Comparison of ENCODE assay signal across 8 cellular contexts in the genomic region with DNA sequence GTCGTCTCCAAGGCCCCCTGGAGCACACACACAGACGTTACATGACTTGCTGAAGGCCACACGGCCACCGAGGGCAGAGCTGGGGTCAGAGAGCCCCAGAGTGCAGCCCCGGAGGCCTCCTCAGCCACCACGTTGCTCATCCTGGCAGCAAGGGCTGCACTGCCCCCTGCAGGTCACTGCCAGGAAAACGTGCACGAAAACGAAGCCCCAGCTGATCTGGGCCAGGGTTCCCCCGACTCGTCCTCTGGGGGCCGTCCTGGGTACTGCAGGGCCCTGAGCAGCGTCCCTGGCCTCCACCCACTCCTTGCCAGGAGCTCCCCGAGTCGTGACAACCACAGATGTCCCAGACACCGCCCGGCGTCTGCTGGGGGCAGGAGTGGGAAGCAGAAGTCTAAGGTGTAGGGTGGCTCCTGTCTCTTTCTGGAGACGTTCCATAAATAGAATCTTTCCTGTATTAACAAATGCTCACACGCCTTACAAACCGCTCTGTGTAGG. TPM values are rescaled to one million over a fixed set of nuclear protein-coding genes. Genes with fewer than 3 reads are reported as not detected.
DNase-seq lines count a peak whose midpoint lies in the region; ATAC-seq, FAIRE-seq and TF ChIP-seq lines count a peak whose summit lies in the region.

No MANE protein-coding gene starts in this region.

- intact Hi-C loops in K562 (cut with micrococcal nuclease), result no loop called here

- peaks cover 30% of the 10 kb centered on the region for H3K36me3 Mint-ChIP-seq in GM23338 (ENCODE audit: low read depth)

- H3K27ac Mint-ChIP-seq in GM23338, result no peak overlapping the region

- H3K9me1 ChIP-seq in K562 (ENCODE audit: control insufficient read depth, insufficient read depth, low read length), result peaks cover 4% of the 10 kb centered on the region

- TF ChIP-seq POLR2A in K562 (conservative IDR thresholded peaks at IDR 0.05), result no peak

- H2AFZ ChIP-seq in GM23338 (no peak overlapping the region), K562 (ENCODE audit: low read depth, low read length) (0 out of 2 replicates have a peak overlapping the region, but pooled peaks have one; percentile 4)

- 29% methylated on average over 20 of the region's 21 CpGs for WGBS in K562 (ENCODE audit: insufficient coverage, low coverage, missing lambda C conversion rate)

- in situ Hi-C loops in K562 (cut with MboI), result no loop called here

- TF ChIP-seq CTCF in C4-2B (conservative IDR thresholded peaks at IDR 0.05) (peak; percentile 96), GM23338 (conservative IDR thresholded peaks at IDR 0.05; ENCODE audit: low read depth in 2 of 2) (peak; percentile 93 to 98), K562 (IDR thresholded peaks at IDR 0.05 in 2 of 3, conservative IDR thresholded peaks at IDR 0.05 in 1 of 3; ENCODE audit: insufficient read depth in 2 of 3, low read depth in 1 of 3, low read length in 3 of 3) (peak; percentile 99 to 100 (median 99))

- BruUV-seq in K562 (replicated peaks; lab: Mats Ljungman, UMichigan), result no TSS peak

- 0 out of 2 replicates have a peak, but pooled peaks have one; percentile 4 for TF ChIP-seq EP300 in K562 (IDR thresholded peaks at IDR 0.05; ENCODE audit: low read length)

- peaks cover 11% of the 10 kb centered on the region; the same call in 1 of the 2 replicates for H3K4me1 ChIP-seq in GM23338 (ENCODE audit: insufficient read depth)
- peaks cover 16 to 78% of the 10 kb centered on the region in 2 experiments; a peak in 4 of 5 replicates for H3K4me1 ChIP-seq in K562 (replicated peaks in 1 of 2; ENCODE audit: control insufficient read depth in 2 of 2, insufficient read depth in 2 of 2, low read length in 2 of 2)
- H3K4me1 ChIP-seq in iPS-15b (ENCODE audit: control insufficient read depth, insufficient read depth, low read length), result peaks cover 5% of the 10 kb centered on the region

- peak overlapping the region; percentile 2 to 81; a peak in 3 of 4 replicates for H3K9ac ChIP-seq in K562 (ENCODE audit: insufficient read depth in 1 of 2, low read depth in 2 of 2, low read length in 2 of 2)
- no peak overlapping the region for H3K9ac ChIP-seq in iPS-15b (ENCODE audit: low read depth, low read length)

- H4K20me1 ChIP-seq in GM23338 (replicated peaks; ENCODE audit: insufficient read depth), result no peaks in the 10 kb centered on the region
- H4K20me1 ChIP-seq in K562 (replicated peaks; ENCODE audit: control insufficient read depth, insufficient read depth, low read length), result no peaks in the 10 kb centered on the region

- peak; percentile 47 for ATAC-seq in GM23338
- ATAC-seq in K562, result peak; percentile 70
- ATAC-seq in GM19035 (IDR thresholded peaks at IDR 0.05; ENCODE audit: unreplicated experiment), result no peak

- H3F3A ChIP-seq in GM23338 (replicated peaks; ENCODE audit: low read depth), result peaks cover 21% of the 10 kb centered on the region; the same call in 1 of the 2 replicates

- POLR2A ChIA-PET in K562 (lab: Yijun Ruan, JAX), result interaction anchor here (0.6 to 2.0 kb wide), 10 partner anchors 10 to 352 kb away, joined by 3 to 8 read pairs (median 4); no protein-coding TSS in a partner anchor

- peaks cover 32% of the 10 kb centered on the region for H3K27me3 Mint-ChIP-seq in GM23338 (ENCODE audit: insufficient read depth, low read depth, poor library complexity)

- H3K4me3 ChIP-seq in GM23338 (peak overlapping the region; percentile 26; the same call in 1 of the 2 replicates), K562 (no peak overlapping the region), iPS-15b (ENCODE audit: low read depth, low read length) (peak overlapping the region; percentile 39), skeletal muscle cell (ENCODE audit: low read depth, low read length) (no peak overlapping the region)

- H3K36me3 ChIP-seq in GM23338 (ENCODE audit: insufficient read depth) (no peaks in the 10 kb centered on the region; the same call in 1 of the 2 replicates), K562 (ENCODE audit: control insufficient read depth, insufficient read depth, low read length) (peaks cover 24% of the 10 kb centered on the region; the same call in 2 of the 3 replicates), iPS-15b (ENCODE audit: control insufficient read depth, insufficient read depth, low read length) (peaks cover 3% of the 10 kb centered on the region)

- FAIRE-seq in K562 (lab: Jason Lieb, UNC), result peak; percentile 85

- DNase-seq in GM23338 (ENCODE audit: low spot score), result peak; percentile 94
- peak; percentile 58 for DNase-seq in NCI-H2081 treated with DMSO at 0.1 percent for 48 hours (lab: John Stamatoyannopoulos, UW)
- peak; percentile 93 for DNase-seq in UCSD-AML1 (lab: John Stamatoyannopoulos, UW; ENCODE audit: unreplicated experiment)
- DNase-seq in K562 (ENCODE audit: extremely low read depth in 1 of 4, low spot score in 3 of 4), result peak; percentile 69 to 92 (median 76)
- peak; percentile 56 for DNase-seq in skeletal muscle cell (ENCODE audit: low read depth)

- H3K9me2 ChIP-seq in GM23338 (ENCODE audit: insufficient read depth), result no peaks in the 10 kb centered on the region

- H3K9me3 ChIP-seq in K562 (replicated peaks; ENCODE audit: control insufficient read depth, insufficient read depth, low read depth, low read length), result peaks cover 4% of the 10 kb centered on the region; the same call in 1 of the 2 replicates
- H3K9me3 ChIP-seq in iPS-15b (ENCODE audit: control insufficient read depth, insufficient read depth, low read length), result no peaks in the 10 kb centered on the region

- H3K27me3 ChIP-seq in GM23338 (ENCODE audit: insufficient read depth) (no peaks in the 10 kb centered on the region), K562 (ENCODE audit: control insufficient read depth in 2 of 2, insufficient read depth in 2 of 2, low read length in 2 of 2) (no peaks in the 10 kb centered on the region; a peak in 1 of 5 replicates), iPS-15b (ENCODE audit: control insufficient read depth, insufficient read depth, low read length) (peaks cover 16% of the 10 kb centered on the region)

- H3K4me2 ChIP-seq in GM23338 (peak overlapping the region; percentile 71), K562 (ENCODE audit: insufficient read depth, low read length) (peak overlapping the region; percentile 6; the same call in 1 of the 2 replicates)

- TF ChIP-seq RAD21 in K562 (CRISPR knock-in tag; conservative IDR thresholded peaks at IDR 0.05 in 1 of 2, IDR thresholded peaks at IDR 0.05 in 1 of 2), result peak; percentile 63 to 84

- H3K9me3 Mint-ChIP-seq in GM23338, result peaks cover 9% of the 10 kb centered on the region

- no peak overlapping the region for H3K27ac ChIP-seq in C4-2B
- no peak overlapping the region for H3K27ac ChIP-seq in GM23338 (ENCODE audit: low read depth)
- H3K27ac ChIP-seq in K562 (ENCODE audit: extremely low read depth, low read depth, low read length), result peak overlapping the region; percentile 4; the same call in 2 of the 3 replicates

- CTCF ChIA-PET in K562 (lab: Yijun Ruan, JAX; ENCODE audit: low intra/inter-chr PET ratio), result no interaction called here

- H3K4me3 Mint-ChIP-seq in GM23338, result peak overlapping the region; percentile 63

- peaks cover 18% of the 10 kb centered on the region for H3K4me1 Mint-ChIP-seq in GM23338

- H3K79me2 ChIP-seq in GM23338 (replicated peaks; ENCODE audit: insufficient read depth) (no peaks in the 10 kb centered on the region), K562 (ENCODE audit: control insufficient read depth, insufficient read depth, low read length) (peaks cover 16% of the 10 kb centered on the region; the same call in 2 of the 3 replicates)

RNA-seq across cellular contexts. Expression of a gene that starts 3.4 kb away (rescaled TPM):
- 29.0 and 38.4 TPM in 2 replicates for total RNA-seq in GM23338 (2014; rRNA removed; shearing (Covaris generic))
- polyA plus RNA-seq in GM23338 (2016; fragmentation: Nextera tagmentation; extraction: Ambion mirVana) (11.9 and 14.9 TPM in 2 replicates), K562 (2011; rRNA removed) (0.93 and 1.2 TPM in 2 replicates), K562 (2014; fragmentation: Illumina TruSeq; extraction: Trizol) (0.30 and 0.33 TPM in 2 replicates), K562 (2014; fragmentation: Nextera tagmentation; extraction: Ambion mirVana) (not detected), K562 (2014; rRNA removed) (12.2 and 15.0 TPM in 2 replicates)
- total RNA-seq in K562 (2011; cell fraction: chromatin; rRNA removed; ENCODE audit: low replicate concordance), result 7.0 and 14.9 TPM in 2 replicates
- total RNA-seq in K562 (2011; cell fraction: nucleolus; rRNA removed), result 10.1 and 11.5 TPM in 2 replicates
- 5.3 and 6.3 TPM in 2 replicates for total RNA-seq in K562 (2011; cell fraction: nucleoplasm; rRNA removed)
- total RNA-seq in K562 (2014; rRNA removed) (22.6 and 31.6 TPM in 2 replicates), K562 (2014; rRNA removed; fragmentation: Illumina TruSeq; extraction: Trizol) (0.32 and 0.47 TPM in 2 replicates), K562 (2015; rRNA removed; fragmentation: Illumina TruSeq; extraction: Trizol) (1.2 and 2.3 TPM in 2 replicates), K562 (2021) (13.0 and 15.5 TPM in 2 replicates)
- polyA plus RNA-seq in K562 (2011; cell fraction: cytosol; rRNA removed), result 1.9 and 24.8 TPM in 2 replicates
- polyA plus RNA-seq in K562 (2011; cell fraction: nucleus; rRNA removed), result 1.8 and 3.9 TPM in 2 replicates
- 5.5 and 10.3 TPM in 2 replicates for polyA plus RNA-seq in K562 (2012)
- 0.74 and 0.78 TPM in 2 replicates for polyA minus RNA-seq in K562 (2011; rRNA and poly(A)+ RNA removed)
- 1.6 and 5.0 TPM in 2 replicates for polyA minus RNA-seq in K562 (2011; cell fraction: cytosol; rRNA and poly(A)+ RNA removed)
- 3.2 and 3.8 TPM in 2 replicates for polyA minus RNA-seq in K562 (2011; cell fraction: nucleus; rRNA and poly(A)+ RNA removed)

RNA-seq across cellular contexts. Expression of a gene that starts 14.4 kb away (rescaled TPM):
- 1.0 and 2.5 TPM in 2 replicates for total RNA-seq in GM23338 (2014; rRNA removed; shearing (Covaris generic))
- 2.1 and 3.3 TPM in 2 replicates for polyA plus RNA-seq in GM23338 (2016; fragmentation: Nextera tagmentation; extraction: Ambion mirVana)
- total RNA-seq in K562 (2011; cell fraction: chromatin; rRNA removed; ENCODE audit: low replicate concordance), result not detected in 2 replicates
- 0.79 and 1.0 TPM in 2 replicates for total RNA-seq in K562 (2011; cell fraction: nucleolus; rRNA removed)
- total RNA-seq in K562 (2011; cell fraction: nucleoplasm; rRNA removed), result not detected in 2 replicates
- 0.09 and 0.20 TPM in 2 replicates for total RNA-seq in K562 (2014; rRNA removed)
- not detected in 2 replicates for total RNA-seq in K562 (2014; rRNA removed; fragmentation: Illumina TruSeq; extraction: Trizol)
- total RNA-seq in K562 (2015; rRNA removed; fragmentation: Illumina TruSeq; extraction: Trizol), result not detected in 2 replicates
- 0.09 TPM in 1 of 2 replicates, not detected in the other for total RNA-seq in K562 (2021)
- polyA plus RNA-seq in K562 (2011; rRNA removed), result 0.05 TPM in 1 of 2 replicates, not detected in the other
- 0.12 TPM in 1 of 2 replicates, not detected in the other for polyA plus RNA-seq in K562 (2011; cell fraction: cytosol; rRNA removed)
- polyA plus RNA-seq in K562 (2011; cell fraction: nucleus; rRNA removed), result 0.18 and 0.40 TPM in 2 replicates
- polyA plus RNA-seq in K562 (2012), result 0.27 and 0.82 TPM in 2 replicates
- not detected in 2 replicates for polyA plus RNA-seq in K562 (2014; fragmentation: Illumina TruSeq; extraction: Trizol)
- polyA plus RNA-seq in K562 (2014; fragmentation: Nextera tagmentation; extraction: Ambion mirVana), result not detected
- polyA plus RNA-seq in K562 (2014; rRNA removed), result 0.12 and 0.36 TPM in 2 replicates
- polyA minus RNA-seq in K562 (2011; rRNA and poly(A)+ RNA removed), result not detected in 2 replicates
- polyA minus RNA-seq in K562 (2011; cell fraction: cytosol; rRNA and poly(A)+ RNA removed), result not detected in 2 replicates
- polyA minus RNA-seq in K562 (2011; cell fraction: nucleus; rRNA and poly(A)+ RNA removed), result 0.22 TPM in 1 of 2 replicates, not detected in the other

RNA-seq across cellular contexts. Expression of a gene that starts 20.9 kb away (rescaled TPM):
- 146 and 148 TPM in 2 replicates for total RNA-seq in GM23338 (2014; rRNA removed; shearing (Covaris generic))
- polyA plus RNA-seq in GM23338 (2016; fragmentation: Nextera tagmentation; extraction: Ambion mirVana) (114 and 118 TPM in 2 replicates), K562 (2011; rRNA removed) (82.7 and 103 TPM in 2 replicates), K562 (2014; fragmentation: Illumina TruSeq; extraction: Trizol) (55.7 and 88.4 TPM in 2 replicates), K562 (2014; fragmentation: Nextera tagmentation; extraction: Ambion mirVana) (1 to 10 TPM in 1 of 2 experiments, under 1 TPM in 1; 0.80 to 1.0 TPM), K562 (2014; rRNA removed) (125 and 142 TPM in 2 replicates)
- 34.1 and 85.3 TPM in 2 replicates for total RNA-seq in K562 (2011; cell fraction: chromatin; rRNA removed; ENCODE audit: low replicate concordance)
- total RNA-seq in K562 (2011; cell fraction: nucleolus; rRNA removed), result 68.2 and 70.5 TPM in 2 replicates
- total RNA-seq in K562 (2011; cell fraction: nucleoplasm; rRNA removed), result 40.9 and 50.4 TPM in 2 replicates
- total RNA-seq in K562 (2014; rRNA removed) (203 and 207 TPM in 2 replicates), K562 (2014; rRNA removed; fragmentation: Illumina TruSeq; extraction: Trizol) (33.0 and 36.2 TPM in 2 replicates), K562 (2015; rRNA removed; fragmentation: Illumina TruSeq; extraction: Trizol) (65.5 and 75.7 TPM in 2 replicates), K562 (2021) (125 and 130 TPM in 2 replicates)
- polyA plus RNA-seq in K562 (2011; cell fraction: cytosol; rRNA removed), result 89.6 and 173 TPM in 2 replicates
- 83.8 and 124 TPM in 2 replicates for polyA plus RNA-seq in K562 (2011; cell fraction: nucleus; rRNA removed)
- 72.7 and 83.2 TPM in 2 replicates for polyA plus RNA-seq in K562 (2012)
- polyA minus RNA-seq in K562 (2011; rRNA and poly(A)+ RNA removed), result 16.2 and 28.5 TPM in 2 replicates
- 36.4 and 44.9 TPM in 2 replicates for polyA minus RNA-seq in K562 (2011; cell fraction: cytosol; rRNA and poly(A)+ RNA removed)
- 18.4 and 20.5 TPM in 2 replicates for polyA minus RNA-seq in K562 (2011; cell fraction: nucleus; rRNA and poly(A)+ RNA removed)

RNA-seq across cellular contexts. Expression of a gene that starts 33.2 kb away (rescaled TPM):
- total RNA-seq in GM23338 (2014; rRNA removed; shearing (Covaris generic)), result not detected in 2 replicates
- polyA plus RNA-seq in GM23338 (2016; fragmentation: Nextera tagmentation; extraction: Ambion mirVana) (0.29 TPM in 1 of 2 replicates, not detected in the other), K562 (2011; rRNA removed) (0.70 and 0.97 TPM in 2 replicates), K562 (2014; fragmentation: Illumina TruSeq; extraction: Trizol) (0.61 TPM in 1 of 2 replicates, not detected in the other), K562 (2014; fragmentation: Nextera tagmentation; extraction: Ambion mirVana) (under 1 TPM; 0.08 to 0.27 TPM), K562 (2014; rRNA removed) (1.8 and 2.2 TPM in 2 replicates)
- total RNA-seq in K562 (2011; cell fraction: chromatin; rRNA removed; ENCODE audit: low replicate concordance), result 0.49 and 1.6 TPM in 2 replicates
- 4.0 and 4.5 TPM in 2 replicates for total RNA-seq in K562 (2011; cell fraction: nucleolus; rRNA removed)
- 1.4 and 1.9 TPM in 2 replicates for total RNA-seq in K562 (2011; cell fraction: nucleoplasm; rRNA removed)
- total RNA-seq in K562 (2014; rRNA removed) (2.3 and 2.6 TPM in 2 replicates), K562 (2014; rRNA removed; fragmentation: Illumina TruSeq; extraction: Trizol) (not detected in 2 replicates), K562 (2015; rRNA removed; fragmentation: Illumina TruSeq; extraction: Trizol) (0.62 and 1.1 TPM in 2 replicates), K562 (2021) (0.72 and 1.8 TPM in 2 replicates)
- polyA plus RNA-seq in K562 (2011; cell fraction: cytosol; rRNA removed), result 1.9 and 5.9 TPM in 2 replicates
- polyA plus RNA-seq in K562 (2011; cell fraction: nucleus; rRNA removed), result 0.87 and 1.8 TPM in 2 replicates
- 1.7 and 3.5 TPM in 2 replicates for polyA plus RNA-seq in K562 (2012)
- not detected in 2 replicates for polyA minus RNA-seq in K562 (2011; rRNA and poly(A)+ RNA removed)
- polyA minus RNA-seq in K562 (2011; cell fraction: cytosol; rRNA and poly(A)+ RNA removed), result 2.5 TPM in 1 of 2 replicates, not detected in the other
- polyA minus RNA-seq in K562 (2011; cell fraction: nucleus; rRNA and poly(A)+ RNA removed), result not detected in 2 replicates

RNA-seq across cellular contexts. Expression of a gene that starts 49.8 kb away (rescaled TPM):
- total RNA-seq in GM23338 (2014; rRNA removed; shearing (Covaris generic)), result 2.9 and 4.6 TPM in 2 replicates
- 2.2 and 2.6 TPM in 2 replicates for polyA plus RNA-seq in GM23338 (2016; fragmentation: Nextera tagmentation; extraction: Ambion mirVana)
- 0.86 and 2.4 TPM in 2 replicates for total RNA-seq in K562 (2011; cell fraction: chromatin; rRNA removed; ENCODE audit: low replicate concordance)
- total RNA-seq in K562 (2011; cell fraction: nucleolus; rRNA removed), result 1.1 and 1.3 TPM in 2 replicates
- 0.88 and 1.6 TPM in 2 replicates for total RNA-seq in K562 (2011; cell fraction: nucleoplasm; rRNA removed)
- total RNA-seq in K562 (2014; rRNA removed), result 0.14 TPM in 1 of 2 replicates, not detected in the other
- total RNA-seq in K562 (2014; rRNA removed; fragmentation: Illumina TruSeq; extraction: Trizol), result not detected in 2 replicates
- not detected in 2 replicates for total RNA-seq in K562 (2015; rRNA removed; fragmentation: Illumina TruSeq; extraction: Trizol)
- 0.16 and 0.20 TPM in 2 replicates for total RNA-seq in K562 (2021)
- polyA plus RNA-seq in K562 (2011; rRNA removed), result 0.36 and 1.3 TPM in 2 replicates
- 0.49 and 0.64 TPM in 2 replicates for polyA plus RNA-seq in K562 (2011; cell fraction: cytosol; rRNA removed)
- polyA plus RNA-seq in K562 (2011; cell fraction: nucleus; rRNA removed), result 7.4 and 7.9 TPM in 2 replicates
- 0.16 and 2.0 TPM in 2 replicates for polyA plus RNA-seq in K562 (2012)
- not detected in 2 replicates for polyA plus RNA-seq in K562 (2014; fragmentation: Illumina TruSeq; extraction: Trizol)
- not detected for polyA plus RNA-seq in K562 (2014; fragmentation: Nextera tagmentation; extraction: Ambion mirVana)
- polyA plus RNA-seq in K562 (2014; rRNA removed), result 0.15 TPM in 1 of 2 replicates, not detected in the other
- 0.36 and 0.53 TPM in 2 replicates for polyA minus RNA-seq in K562 (2011; rRNA and poly(A)+ RNA removed)
- 0.55 and 0.76 TPM in 2 replicates for polyA minus RNA-seq in K562 (2011; cell fraction: cytosol; rRNA and poly(A)+ RNA removed)
- 0.89 and 0.94 TPM in 2 replicates for polyA minus RNA-seq in K562 (2011; cell fraction: nucleus; rRNA and poly(A)+ RNA removed)

Comparison
In these comparisons a context has a peak if more than half of its experiments do, and no peak if none do; other contexts are left out.
1. H3K4me3 ChIP-seq: peak in GM23338 (single experiment) and iPS-15b (single experiment); none in K562 (single experiment) and skeletal muscle cell (single experiment).
2. Peak in every context shown above with its lines, with median percentiles within 50 percentile points of each other: CTCF ChIP-seq and DNase-seq.